25 cellular contexts compared by ENCODE assay signal in genomic region chrX:136658151-136658550, GRCh38. TPM values are rescaled to one million over a fixed set of nuclear protein-coding genes. Genes with fewer than 3 reads are reported as not detected.
DNase-seq lines count a peak whose midpoint lies in the region; ATAC-seq and TF ChIP-seq lines count a peak whose summit lies in the region.
"Had no signal": no experiment of that assay in that cellular context is flagged by ENCODE, and none has a peak within 500 bp of the region (broad histone marks: within the 10 kb centered on the region; RNA-seq: fewer than 3 reads in every experiment).

No MANE protein-coding gene starts in this region.

- H3K27ac Mint-ChIP-seq in activated naive CD4-positive, alpha-beta T cell treated with anti-CD3 and anti-CD28 coated beads, Interleukin-2, amount 10 ng/mL, durations not matched to agents 7 days and 5 days: peak overlapping the region; percentile 91
- H3K27ac Mint-ChIP-seq in glutamatergic neuron (ENCODE audit: unreplicated experiment): no peak overlapping the region
- H3K27ac Mint-ChIP-seq: GM23338, immature natural killer cell had no signal

- CTCF ChIA-PET in activated naive CD4-positive, alpha-beta T cell treated with anti-CD3 and anti-CD28 coated beads, Interleukin-2, amount 10 ng/mL, durations not matched to agents 7 days and 5 days (lab: Charles Lee): interaction anchor here (1.3 to 2.6 kb wide), 3 partner anchors 17 to 39 kb away, joined by 4 to 14 read pairs (median 5); no protein-coding TSS in a partner anchor

- no peaks in the 10 kb centered on the region for H3K9me3 Mint-ChIP-seq in activated T-cell treated with anti-CD3 and anti-CD28 coated beads, Interleukin-2, amount 50 U/mL, for 4 hours
- H3K9me3 Mint-ChIP-seq in activated naive CD4-positive, alpha-beta T cell treated with anti-CD3 and anti-CD28 coated beads, Interleukin-2, amount 10 ng/mL, durations not matched to agents 7 days and 5 days: no peaks in the 10 kb centered on the region
- H3K9me3 Mint-ChIP-seq in glutamatergic neuron (ENCODE audit: unreplicated experiment): peaks cover 9% of the 10 kb centered on the region
- H3K9me3 Mint-ChIP-seq: GM23338, immature natural killer cell had no signal

- no peaks in the 10 kb centered on the region for H3K27me3 Mint-ChIP-seq in activated T-cell treated with anti-CD3 and anti-CD28 coated beads, Interleukin-2, amount 50 U/mL, for 4 hours (ENCODE audit: low read depth)
- no peaks in the 10 kb centered on the region for H3K27me3 Mint-ChIP-seq in activated naive CD4-positive, alpha-beta T cell treated with anti-CD3 and anti-CD28 coated beads, Interleukin-2, amount 10 ng/mL, durations not matched to agents 7 days and 5 days
- H3K27me3 Mint-ChIP-seq in glutamatergic neuron (ENCODE audit: unreplicated experiment): peaks cover 5% of the 10 kb centered on the region

- TF ChIP-seq CTCF in glutamatergic neuron (IDR thresholded peaks at IDR 0.05; ENCODE audit: partially characterized antibody, unreplicated experiment) (no peak), dorsolateral prefrontal cortex (IDR thresholded peaks at IDR 0.05 in 54 of 56, conservative IDR thresholded peaks at IDR 0.05 in 2 of 56; ENCODE audit: low read depth in 1 of 56, partially characterized antibody in 56 of 56) (no peak)

- no peak for DNase-seq in activated T-cell treated with anti-CD3 and anti-CD28 coated beads, Interleukin-2, amount 50 U/mL, for 4 hours
- DNase-seq in activated T-cell treated with anti-CD3 and anti-CD28 coated beads, Interleukin-2, amount 50 U/mL, for 1 hour: no peak
- peak; percentile 79 for DNase-seq in Jurkat, Clone E6-1 (ENCODE audit: low read depth, low spot score)
- peak; percentile 49 for DNase-seq in activated naive CD4-positive, alpha-beta T cell treated with anti-CD3 and anti-CD28 coated beads, Interleukin-2, amount 10 ng/mL, durations not matched to agents 7 days and 5 days
- DNase-seq in stimulated activated naive CD8-positive, alpha-beta T cell treated with anti-CD3 and anti-CD28 coated beads, Interleukin-15, Interleukin-2, amounts not matched to agents 100 U/mL and 50 U/mL, for 24 hours: no peak
- DNase-seq in glutamatergic neuron (no peak), dorsolateral prefrontal cortex (no peak)
- DNase-seq: ACHN; activated gamma-delta T cell; body of pancreas; colonic mucosa; DMS53; immature natural killer cell; KBM-7; left ventricle myocardium inferior; mucosa of descending colon; NCI-H187; NCI-H226; Peyer's patch; psoas muscle; small intestine; stimulated activated CD4-positive, alpha-beta T cell treated with anti-CD3 and anti-CD28 coated beads, Interleukin-4, amount 100 ng/mL, for 1 hour had no signal

- H3K27ac ChIP-seq in dorsolateral prefrontal cortex: no peak overlapping the region
- H3K27ac ChIP-seq: body of pancreas, colonic mucosa, left ventricle myocardium inferior, psoas muscle, SK-N-MC had no signal

- peak overlapping the region; percentile 95 for H3K4me3 Mint-ChIP-seq in activated T-cell treated with anti-CD3 and anti-CD28 coated beads, Interleukin-2, amount 50 U/mL, for 4 hours
- H3K4me3 Mint-ChIP-seq in activated naive CD4-positive, alpha-beta T cell treated with anti-CD3 and anti-CD28 coated beads, Interleukin-2, amount 10 ng/mL, durations not matched to agents 7 days and 5 days: peak overlapping the region; percentile 95
- H3K4me3 Mint-ChIP-seq in glutamatergic neuron (ENCODE audit: unreplicated experiment): no peak overlapping the region
- H3K4me3 Mint-ChIP-seq: GM23338, immature natural killer cell had no signal

- peaks cover 62% of the 10 kb centered on the region for H3K36me3 Mint-ChIP-seq in activated T-cell treated with anti-CD3 and anti-CD28 coated beads, Interleukin-2, amount 50 U/mL, for 4 hours (ENCODE audit: insufficient read depth)
- H3K36me3 Mint-ChIP-seq in activated naive CD4-positive, alpha-beta T cell treated with anti-CD3 and anti-CD28 coated beads, Interleukin-2, amount 10 ng/mL, durations not matched to agents 7 days and 5 days: peaks cover 85% of the 10 kb centered on the region
- no peaks in the 10 kb centered on the region for H3K36me3 Mint-ChIP-seq in glutamatergic neuron (ENCODE audit: unreplicated experiment)

- ATAC-seq in activated T-cell treated with anti-CD3 and anti-CD28 coated beads, Interleukin-2, amount 50 U/mL, for 4 hours: peak; percentile 26 to 39
- peak; percentile 50 for ATAC-seq in stimulated activated naive CD8-positive, alpha-beta T cell treated with anti-CD3 and anti-CD28 coated beads, Interleukin-15, Interleukin-2, amounts not matched to agents 100 U/mL and 50 U/mL, for 24 hours
- ATAC-seq in GM19324 (IDR thresholded peaks at IDR 0.05; ENCODE audit: low FRiP score, unreplicated experiment): no peak
- ATAC-seq: body of pancreas, GM23338, mucosa of descending colon, psoas muscle had no signal

- H3K4me3 ChIP-seq in Jurkat, Clone E6-1 (ENCODE audit: low read length): no peak overlapping the region
- no peak overlapping the region for H3K4me3 ChIP-seq in dorsolateral prefrontal cortex
- H3K4me3 ChIP-seq: body of pancreas, colonic mucosa, GM23338, left ventricle myocardium inferior, mucosa of descending colon, Peyer's patch, psoas muscle, SK-N-MC had no signal

- H3K27me3 ChIP-seq in dorsolateral prefrontal cortex: peaks cover 0 to 61% (median 3%) of the 10 kb centered on the region in 45 donors
- H3K27me3 ChIP-seq: body of pancreas, colonic mucosa, Peyer's patch had no signal

- peaks cover 80% of the 10 kb centered on the region for H3K4me1 Mint-ChIP-seq in activated T-cell treated with anti-CD3 and anti-CD28 coated beads, Interleukin-2, amount 50 U/mL, for 4 hours (ENCODE audit: low read depth)
- H3K4me1 Mint-ChIP-seq in activated naive CD4-positive, alpha-beta T cell treated with anti-CD3 and anti-CD28 coated beads, Interleukin-2, amount 10 ng/mL, durations not matched to agents 7 days and 5 days: peaks cover 96% of the 10 kb centered on the region
- peaks cover 13% of the 10 kb centered on the region for H3K4me1 Mint-ChIP-seq in glutamatergic neuron (ENCODE audit: low read depth, unreplicated experiment)

- intact Hi-C loops in dorsolateral prefrontal cortex (cut with DNase I): no loop called here

RNA-seq across cellular contexts. Expression of gene CD40LG, which starts 10.2 kb away (rescaled TPM):
- total RNA-seq in activated T-cell treated with anti-CD3 and anti-CD28 coated beads, Interleukin-2, amount 50 U/mL, for 4 hours: 100 to 1,000 TPM in 2 of 3 donors, 10 to 100 TPM in 1; 99.9 to 139 (median 115) TPM
- polyA plus RNA-seq in Jurkat, Clone E6-1 (2012; ENCODE audit: insufficient read depth, insufficient read length): 0.64 TPM
- total RNA-seq in glutamatergic neuron (ENCODE audit: unreplicated experiment) (not detected), dorsolateral prefrontal cortex (under 1 TPM in 4 of 120 experiments, not detected in 116; 0.34 to 0.49 (median 0.36) TPM)
- total RNA-seq: body of pancreas, GM23338, left ventricle myocardium inferior had no signal
- polyA plus RNA-seq: GM23338, psoas muscle had no signal

Comparison
In these comparisons a context has a peak if more than half of its experiments do, and no peak if none do; other contexts are left out.
1. DNase-seq: peak in Jurkat, Clone E6-1 (single experiment) and activated naive CD4-positive, alpha-beta T cell treated with anti-CD3 and anti-CD28 coated beads, Interleukin-2, amount 10 ng/mL, durations not matched to agents 7 days and 5 days (single experiment); none in activated T-cell treated with anti-CD3 and anti-CD28 coated beads, Interleukin-2, amount 50 U/mL, for 4 hours (single experiment), activated T-cell treated with anti-CD3 and anti-CD28 coated beads, Interleukin-2, amount 50 U/mL, for 1 hour (single experiment), stimulated activated naive CD8-positive, alpha-beta T cell treated with anti-CD3 and anti-CD28 coated beads, Interleukin-15, Interleukin-2, amounts not matched to agents 100 U/mL and 50 U/mL, for 24 hours (single experiment), glutamatergic neuron (single experiment) and dorsolateral prefrontal cortex (0 of 10).
2. RNA of gene CD40LG, which starts 10.2 kb away (total RNA-seq): 99.9 to 139 TPM in activated T-cell treated with anti-CD3 and anti-CD28 coated beads, Interleukin-2, amount 50 U/mL, for 4 hours; not detected in glutamatergic neuron (single experiment) and 0.34 to 0.49 TPM in dorsolateral prefrontal cortex; every median in the first group is over 10 times any median in the second.